31 cellular contexts compared by ENCODE assay signal in genomic region chr9:135341612-135342169, GRCh38.
DNase-seq lines count a peak whose midpoint lies in the region; ATAC-seq and TF ChIP-seq lines count a peak whose summit lies in the region.
"Had no signal": no experiment of that assay in that cellular context is flagged by ENCODE, and none has a peak within 500 bp of the region (broad histone marks: within the 10 kb centered on the region; RNA-seq: fewer than 3 reads in every experiment).

No MANE protein-coding gene starts in this region.

- H3K27ac Mint-ChIP-seq in endodermal cell, result peak overlapping the region; percentile 85
- H3K27ac Mint-ChIP-seq in activated T-helper 17 cell treated with anti-CD3 and anti-CD28 coated beads, Interleukin-2, amount 50 U/mL, for 72 hours, result no peak overlapping the region
- H3K27ac Mint-ChIP-seq: activated CD8-positive, alpha-beta T cell treated with anti-CD3 and anti-CD28 coated beads, Interleukin-2, amount 10 ng/mL, durations not matched to agents 7 days and 5 days; activated naive CD4-positive, alpha-beta T cell treated with anti-CD3 and anti-CD28 coated beads for 36 hours; activated T-cell treated with anti-CD3 and anti-CD28 coated beads, Interleukin-2, amount 50 U/mL, for 24 hours; mesothelial cell of epicardium; naive B cell had no signal

- no peaks in the 10 kb centered on the region for H3K27me3 Mint-ChIP-seq in endodermal cell (ENCODE audit: insufficient read depth)
- H3K27me3 Mint-ChIP-seq in activated T-helper 17 cell treated with anti-CD3 and anti-CD28 coated beads, Interleukin-2, amount 50 U/mL, for 72 hours, result peaks cover 7% of the 10 kb centered on the region

- H3K4me1 Mint-ChIP-seq in endodermal cell, result peaks cover 10% of the 10 kb centered on the region
- no peaks in the 10 kb centered on the region for H3K4me1 Mint-ChIP-seq in activated T-helper 17 cell treated with anti-CD3 and anti-CD28 coated beads, Interleukin-2, amount 50 U/mL, for 72 hours
- H3K4me1 Mint-ChIP-seq: naive B cell had no signal

- no peaks in the 10 kb centered on the region for H3K9me3 Mint-ChIP-seq in endodermal cell
- no peaks in the 10 kb centered on the region for H3K9me3 Mint-ChIP-seq in activated T-helper 17 cell treated with anti-CD3 and anti-CD28 coated beads, Interleukin-2, amount 50 U/mL, for 72 hours
- H3K9me3 Mint-ChIP-seq: activated naive CD4-positive, alpha-beta T cell treated with anti-CD3 and anti-CD28 coated beads for 36 hours; activated T-cell treated with anti-CD3 and anti-CD28 coated beads, Interleukin-2, amount 50 U/mL, for 24 hours; mesothelial cell of epicardium; naive B cell had no signal

- H3K4me1 ChIP-seq in HUES6 (ENCODE audit: control insufficient read depth, insufficient read depth, low read length) (peaks cover 33% of the 10 kb centered on the region), endodermal cell (ENCODE audit: control insufficient read depth, insufficient read depth, low read length) (no peaks in the 10 kb centered on the region), spleen (peaks cover 0 to 6% (median 2%) of the 10 kb centered on the region in 6 donors)
- H3K4me1 ChIP-seq: foreskin keratinocyte, SJSA1 had no signal

- no peak for TF ChIP-seq CTCF in endodermal cell (conservative IDR thresholded peaks at IDR 0.05)
- no peak for TF ChIP-seq CTCF in spleen (IDR thresholded peaks at IDR 0.05 in 8 of 11, conservative IDR thresholded peaks at IDR 0.05 in 3 of 11)
- no peak for TF ChIP-seq CTCF in lower leg skin (IDR thresholded peaks at IDR 0.05)

- 80 to 84% methylated on average over 1 to 13 of the region's 13 CpGs for whole genome bisulfite sequencing in endodermal cell (ENCODE audit: insufficient coverage in 1 of 2, insufficient read length in 1 of 2), 2 experiments
- 77 to 83% (median 80%) methylated on average over 8 to 13 of the region's 13 CpGs for WGBS in spleen, 5 donors
- 78 to 82% methylated on average over 13 of the region's 13 CpGs for WGBS in lower leg skin, 2 donors

- no peaks in the 10 kb centered on the region for H3K36me3 Mint-ChIP-seq in endodermal cell (ENCODE audit: low read depth)
- no peaks in the 10 kb centered on the region for H3K36me3 Mint-ChIP-seq in activated T-helper 17 cell treated with anti-CD3 and anti-CD28 coated beads, Interleukin-2, amount 50 U/mL, for 72 hours (ENCODE audit: low read depth)
- H3K36me3 Mint-ChIP-seq: mesothelial cell of epicardium, naive B cell had no signal

- H3K9ac ChIP-seq in HUES6 (ENCODE audit: low read length), result no peak overlapping the region
- no peak overlapping the region for H3K9ac ChIP-seq in endodermal cell (ENCODE audit: extremely low read depth, low read length, poor library complexity, severe bottlenecking)
- H3K9ac ChIP-seq: GM23248 had no signal

- DNase-seq in activated gamma-delta T cell treated with Interleukin-2 at 50 U/mL for 16 hours, result peak; percentile 3
- no peak for DNase-seq in activated gamma-delta T cell (lab: John Stamatoyannopoulos, UW)
- peak; percentile 50 for DNase-seq in endodermal cell
- peak; percentile 73 for DNase-seq in spleen
- no peak for DNase-seq in lower leg skin (ENCODE audit: low spot score in 2 of 2)
- DNase-seq in islet precursor cell, result no peak
- DNase-seq: ACHN; activated CD4-positive, alpha-beta T cell treated with anti-CD3 and anti-CD28 coated beads for 1 hour; activated CD8-positive, alpha-beta T cell treated with anti-CD3 and anti-CD28 coated beads, Interleukin-2, amount 10 ng/mL, durations not matched to agents 7 days and 5 days; activated naive CD4-positive, alpha-beta T cell treated with anti-CD3 and anti-CD28 coated beads for 36 hours; activated T-cell treated with anti-CD3 and anti-CD28 coated beads, Interleukin-2, amount 50 U/mL, for 24 hours; anterior cingulate cortex; DMS153; foreskin keratinocyte; GM23248; left colon; naive B cell; NCI-H2029; NCI-H748 treated with DMSO at 0.1 percent for 48 hours; occipital lobe; small intestine; stimulated activated CD4-positive, alpha-beta T cell treated with anti-CD3 and anti-CD28 coated beads, Interleukin-2, amount 100 ng/mL, for 24 hours; stomach; tibial artery had no signal

- TF ChIP-seq POLR2A in spleen (IDR thresholded peaks at IDR 0.05) (no peak), lower leg skin (IDR thresholded peaks at IDR 0.05) (no peak)

- H3K27ac ChIP-seq in HUES6 (ENCODE audit: low read depth, low read length) (peak overlapping the region; percentile 89; the same call in 1 of the 2 replicates), endodermal cell (ENCODE audit: low read depth, low read length) (no peak overlapping the region), spleen (no peak overlapping the region)
- H3K27ac ChIP-seq: cardiac muscle cell, foreskin keratinocyte, GM23248, SJSA1, stomach, tibial artery had no signal

- H3K27me3 ChIP-seq in HUES6 (ENCODE audit: control insufficient read depth, insufficient read depth, low read length), result no peaks in the 10 kb centered on the region
- no peaks in the 10 kb centered on the region for H3K27me3 ChIP-seq in endodermal cell (ENCODE audit: control insufficient read depth, insufficient read depth, low read length, poor library complexity, severe bottlenecking)
- peaks cover 0 to 89% (median 26%) of the 10 kb centered on the region in 7 donors for H3K27me3 ChIP-seq in spleen (replicated peaks in 1 of 7)
- H3K27me3 ChIP-seq: BE2C, cardiac muscle cell, foreskin keratinocyte, SJSA1 had no signal

- no peaks in the 10 kb centered on the region for H3K36me3 ChIP-seq in HUES6 (ENCODE audit: control insufficient read depth, insufficient read depth, low read length)
- H3K36me3 ChIP-seq in endodermal cell (ENCODE audit: control insufficient read depth, insufficient read depth, low read length), result no peaks in the 10 kb centered on the region
- H3K36me3 ChIP-seq in spleen, result no peaks in the 10 kb centered on the region
- H3K36me3 ChIP-seq: BE2C, cardiac muscle cell, SJSA1, stomach, tibial artery had no signal

- no peak for ATAC-seq in activated T-helper 17 cell treated with anti-CD3 and anti-CD28 coated beads, Interleukin-2, amount 50 U/mL, for 72 hours (replicated peaks)
- ATAC-seq: activated CD8-positive, alpha-beta T cell treated with anti-CD3 and anti-CD28 coated beads, Interleukin-2, amount 10 ng/mL, durations not matched to agents 7 days and 5 days; esophagus mucosa; foreskin keratinocyte; left colon had no signal

- H3K9me3 ChIP-seq in HUES6 (ENCODE audit: control insufficient read depth, insufficient read depth, low read depth, low read length), result no peaks in the 10 kb centered on the region
- no peaks in the 10 kb centered on the region for H3K9me3 ChIP-seq in endodermal cell (ENCODE audit: control insufficient read depth, low read length)
- H3K9me3 ChIP-seq in spleen, result no peaks in the 10 kb centered on the region
- H3K9me3 ChIP-seq: BE2C, SJSA1, stomach, tibial artery had no signal

- intact Hi-C loops in spleen (cut with DNase I; ENCODE audit: low total_unique reads), result loop anchor here (5.0 kb wide), 1 partner anchor 254 kb away; the partner anchor contains the start of gene OLFM1
- intact Hi-C loops in lower leg skin (cut with DNase I; ENCODE audit: low total_unique reads), result loop anchor here (5.0 kb wide), 1 partner anchor 254 kb away; the partner anchor contains the start of gene OLFM1

- H3K4me3 ChIP-seq in HUES6 (ENCODE audit: low read depth, low read length) (no peak overlapping the region), endodermal cell (ENCODE audit: low read length) (no peak overlapping the region), spleen (no peak overlapping the region), lower leg skin (ENCODE audit: low read depth, poor library complexity, severe bottlenecking) (no peak overlapping the region)
- H3K4me3 ChIP-seq: cardiac muscle cell, GM23248, SJSA1, stomach, tibial artery had no signal

- no peak overlapping the region for H3K4me3 Mint-ChIP-seq in endodermal cell
- H3K4me3 Mint-ChIP-seq in activated T-helper 17 cell treated with anti-CD3 and anti-CD28 coated beads, Interleukin-2, amount 50 U/mL, for 72 hours, result no peak overlapping the region
- H3K4me3 Mint-ChIP-seq: activated CD8-positive, alpha-beta T cell treated with anti-CD3 and anti-CD28 coated beads, Interleukin-2, amount 10 ng/mL, durations not matched to agents 7 days and 5 days; activated naive CD4-positive, alpha-beta T cell treated with anti-CD3 and anti-CD28 coated beads for 36 hours; activated T-cell treated with anti-CD3 and anti-CD28 coated beads, Interleukin-2, amount 50 U/mL, for 24 hours; mesothelial cell of epicardium; naive B cell had no signal

Comparison
In these comparisons a context has a peak if more than half of its experiments do, and no peak if none do; other contexts are left out.
1. DNase-seq: peak in activated gamma-delta T cell treated with Interleukin-2 at 50 U/mL for 16 hours (single experiment), endodermal cell (single experiment) and spleen (single experiment); none in activated gamma-delta T cell (single experiment), lower leg skin (0 of 2) and islet precursor cell (single experiment).